1 cellular context compared by ENCODE assay signal in the genomic region with DNA sequence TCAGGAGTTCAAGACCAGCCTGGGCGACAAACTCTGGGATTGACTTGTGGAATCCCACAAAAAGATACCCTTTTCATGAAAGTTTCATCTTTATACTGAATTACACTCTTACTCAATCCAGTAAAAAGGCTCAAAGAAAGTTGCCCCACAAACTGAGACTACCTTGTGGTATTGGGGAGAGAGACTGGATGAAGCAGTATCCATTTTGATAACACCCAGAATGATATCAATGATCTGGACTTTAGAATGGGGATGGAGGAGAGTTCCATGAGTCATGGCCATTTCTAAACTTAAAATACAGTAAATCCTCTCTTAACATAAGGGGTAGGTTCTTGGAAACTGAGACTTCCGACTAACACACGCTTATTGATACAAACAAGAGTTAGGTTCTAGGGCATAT.
TF ChIP-seq lines count a peak whose summit lies in the region.

No MANE protein-coding gene starts in this region.

TF ChIP-seq in K562, 482 proteins besides CTCF, POLR2A, EP300 and RAD21:
- TF ChIP-seq, protein P1, sequence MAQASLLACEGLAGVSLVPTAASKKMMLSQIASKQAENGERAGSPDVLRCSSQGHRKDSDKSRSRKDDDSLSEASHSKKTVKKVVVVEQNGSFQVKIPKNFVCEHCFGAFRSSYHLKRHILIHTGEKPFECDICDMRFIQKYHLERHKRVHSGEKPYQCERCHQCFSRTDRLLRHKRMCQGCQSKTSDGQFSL (CRISPR knock-in tag; IDR thresholded peaks at IDR 0.05) = no peak
- TF ChIP-seq, protein P1 (tag; IDR thresholded peaks at IDR 0.05) = no peak
- no peak for TF ChIP-seq ZNF212 (CRISPR knock-in tag; IDR thresholded peaks at IDR 0.05)
- TF ChIP-seq PYGO2 (tag; IDR thresholded peaks at IDR 0.05) = no peak
- 0 out of 2 replicates have a peak, but pooled peaks have one; percentile 14 for TF ChIP-seq L3MBTL2 (IDR thresholded peaks at IDR 0.05)
- TF ChIP-seq ZNF3 (CRISPR knock-in tag; IDR thresholded peaks at IDR 0.05) = no peak
- TF ChIP-seq U2AF1 (optimal IDR thresholded peaks at IDR 0.05; ENCODE audit: low read depth, low read length) = no peak
- peak; percentile 39 for TF ChIP-seq FOSL1 (tag; conservative IDR thresholded peaks at IDR 0.05)
- peak in 1 of 3 experiments; percentile 19 for TF ChIP-seq YY1 (IDR thresholded peaks at IDR 0.05; ENCODE audit: borderline replicate concordance in 1 of 3, control insufficient read depth in 1 of 3, extremely low read depth in 1 of 3, insufficient read depth in 3 of 3, insufficient read length in 1 of 3, insufficient replicate concordance in 2 of 3, low read depth in 1 of 3, low read length in 2 of 3)
- no peak for TF ChIP-seq MBD2 (IDR thresholded peaks at IDR 0.05; ENCODE audit: borderline replicate concordance, low read depth)
- TF ChIP-seq FOXJ2 (tag; IDR thresholded peaks at IDR 0.05) = no peak
- TF ChIP-seq SMARCA4 (IDR thresholded peaks at IDR 0.05) = 0 out of 2 replicates have a peak, but pooled peaks have one; percentile 14
- no peak for TF ChIP-seq ESRRB (CRISPR knock-in tag; IDR thresholded peaks at IDR 0.05; ENCODE audit: borderline replicate concordance)
- TF ChIP-seq, protein P2, sequence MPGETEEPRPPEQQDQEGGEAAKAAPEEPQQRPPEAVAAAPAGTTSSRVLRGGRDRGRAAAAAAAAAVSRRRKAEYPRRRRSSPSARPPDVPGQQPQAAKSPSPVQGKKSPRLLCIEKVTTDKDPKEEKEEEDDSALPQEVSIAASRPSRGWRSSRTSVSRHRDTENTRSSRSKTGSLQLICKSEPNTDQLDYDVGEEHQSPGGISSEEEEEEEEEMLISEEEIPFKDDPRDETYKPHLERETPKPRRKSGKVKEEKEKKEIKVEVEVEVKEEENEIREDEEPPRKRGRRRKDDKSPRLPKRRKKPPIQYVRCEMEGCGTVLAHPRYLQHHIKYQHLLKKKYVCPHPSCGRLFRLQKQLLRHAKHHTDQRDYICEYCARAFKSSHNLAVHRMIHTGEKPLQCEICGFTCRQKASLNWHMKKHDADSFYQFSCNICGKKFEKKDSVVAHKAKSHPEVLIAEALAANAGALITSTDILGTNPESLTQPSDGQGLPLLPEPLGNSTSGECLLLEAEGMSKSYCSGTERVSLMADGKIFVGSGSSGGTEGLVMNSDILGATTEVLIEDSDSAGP (CRISPR knock-in tag; IDR thresholded peaks at IDR 0.05) = no peak
- TF ChIP-seq, protein P3, sequence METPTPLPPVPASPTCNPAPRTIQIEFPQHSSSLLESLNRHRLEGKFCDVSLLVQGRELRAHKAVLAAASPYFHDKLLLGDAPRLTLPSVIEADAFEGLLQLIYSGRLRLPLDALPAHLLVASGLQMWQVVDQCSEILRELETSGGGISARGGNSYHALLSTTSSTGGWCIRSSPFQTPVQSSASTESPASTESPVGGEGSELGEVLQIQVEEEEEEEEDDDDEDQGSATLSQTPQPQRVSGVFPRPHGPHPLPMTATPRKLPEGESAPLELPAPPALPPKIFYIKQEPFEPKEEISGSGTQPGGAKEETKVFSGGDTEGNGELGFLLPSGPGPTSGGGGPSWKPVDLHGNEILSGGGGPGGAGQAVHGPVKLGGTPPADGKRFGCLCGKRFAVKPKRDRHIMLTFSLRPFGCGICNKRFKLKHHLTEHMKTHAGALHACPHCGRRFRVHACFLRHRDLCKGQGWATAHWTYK (CRISPR knock-in tag; IDR thresholded peaks at IDR 0.05) = no peak
- TF ChIP-seq, protein P4, sequence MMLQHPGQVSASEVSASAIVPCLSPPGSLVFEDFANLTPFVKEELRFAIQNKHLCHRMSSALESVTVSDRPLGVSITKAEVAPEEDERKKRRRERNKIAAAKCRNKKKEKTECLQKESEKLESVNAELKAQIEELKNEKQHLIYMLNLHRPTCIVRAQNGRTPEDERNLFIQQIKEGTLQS (IDR thresholded peaks at IDR 0.05) = 0 out of 2 replicates have a peak, but pooled peaks have one; percentile 16
- TF ChIP-seq, protein P4 (CRISPR knock-in tag; conservative IDR thresholded peaks at IDR 0.05) = no peak
- no peak for TF ChIP-seq GATAD2B (IDR thresholded peaks at IDR 0.05; ENCODE audit: borderline replicate concordance)
- TF ChIP-seq ZNF143 (CRISPR knock-in tag; IDR thresholded peaks at IDR 0.05) = no peak
- no peak for TF ChIP-seq RAD51 (IDR thresholded peaks at IDR 0.05; ENCODE audit: borderline replicate concordance, low read depth)
- no peak for TF ChIP-seq ZNF316 (IDR thresholded peaks at IDR 0.05)
- TF ChIP-seq JUND (IDR thresholded peaks at IDR 0.05; ENCODE audit: borderline replicate concordance, low read depth, low read length) = peak; percentile 15; the same call in 1 of the 2 replicates
- peak; percentile 25; the same call in 1 of the 3 replicates for TF ChIP-seq JUND (tag; IDR thresholded peaks at IDR 0.05; ENCODE audit: borderline replicate concordance, low read depth, low read length)
- TF ChIP-seq ZNF785 (CRISPR knock-in tag; IDR thresholded peaks at IDR 0.05) = no peak
- TF ChIP-seq, protein P5, sequence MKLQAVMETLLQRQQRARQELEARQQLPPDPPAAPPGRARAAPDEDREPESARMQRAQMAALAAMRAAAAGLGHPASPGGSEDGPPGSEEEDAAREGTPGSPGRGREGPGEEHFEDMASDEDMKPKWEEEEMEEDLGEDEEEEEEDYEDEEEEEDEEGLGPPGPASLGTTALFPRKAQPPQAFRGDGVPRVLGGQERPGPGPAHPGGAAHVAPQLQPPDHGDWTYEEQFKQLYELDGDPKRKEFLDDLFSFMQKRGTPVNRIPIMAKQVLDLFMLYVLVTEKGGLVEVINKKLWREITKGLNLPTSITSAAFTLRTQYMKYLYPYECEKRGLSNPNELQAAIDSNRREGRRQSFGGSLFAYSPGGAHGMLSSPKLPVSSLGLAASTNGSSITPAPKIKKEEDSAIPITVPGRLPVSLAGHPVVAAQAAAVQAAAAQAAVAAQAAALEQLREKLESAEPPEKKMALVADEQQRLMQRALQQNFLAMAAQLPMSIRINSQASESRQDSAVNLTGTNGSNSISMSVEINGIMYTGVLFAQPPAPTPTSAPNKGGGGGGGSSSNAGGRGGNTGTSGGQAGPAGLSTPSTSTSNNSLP (IDR thresholded peaks at IDR 0.05; ENCODE audit: borderline replicate concordance, low read depth, low read length) = peak; percentile 64; the same call in 1 of the 2 replicates
